Comparison of ENCODE assay signal across 8 cellular contexts in the genomic region with DNA sequence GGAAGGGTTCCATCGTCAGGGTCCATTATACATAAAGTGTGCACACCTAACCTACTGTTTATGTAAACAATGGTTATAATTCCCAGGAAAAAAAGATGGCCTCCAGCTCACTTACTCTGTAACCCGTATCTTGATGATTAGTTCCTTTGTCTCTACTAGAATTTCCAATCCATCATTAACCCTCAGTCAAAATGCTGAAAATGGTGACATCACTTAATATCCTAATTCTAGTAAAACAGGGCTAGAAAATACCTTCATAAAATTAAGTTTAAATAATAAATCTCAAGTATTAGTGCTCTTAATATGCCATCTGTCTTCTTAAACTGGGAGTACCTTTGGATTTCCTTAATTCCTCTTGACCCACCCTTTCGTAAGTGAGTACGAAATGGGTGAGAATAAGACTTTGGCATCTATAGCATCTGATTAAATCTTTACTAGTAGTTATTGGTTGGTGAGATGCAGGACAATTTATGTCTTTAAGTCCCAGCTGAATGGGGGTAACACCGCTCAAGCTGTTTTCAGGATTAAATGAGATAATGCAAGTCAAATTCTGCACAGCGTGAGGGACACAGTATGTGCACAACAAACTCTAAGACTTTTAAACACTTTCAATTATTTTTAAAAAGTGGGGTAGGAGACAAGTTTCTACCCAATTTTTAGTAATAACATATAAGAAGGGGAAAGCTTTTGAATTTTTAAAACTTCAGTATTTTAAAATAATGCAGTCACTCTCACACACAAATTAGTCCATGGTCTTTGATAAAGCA. TPM values are rescaled to one million over a fixed set of nuclear protein-coding genes. Genes with fewer than 3 reads are reported as not detected.
DNase-seq lines count a peak whose midpoint lies in the region; ATAC-seq and TF ChIP-seq lines count a peak whose summit lies in the region.

No MANE protein-coding gene starts in this region.

- H3K27ac ChIP-seq in SU-DHL-6 (ENCODE audit: low read depth, low read length): 0 out of 2 replicates have a peak overlapping the region, but pooled peaks have one; percentile 59
- H3K27ac ChIP-seq in fibroblast of lung (ENCODE audit: insufficient read depth, low read length): peak overlapping the region; percentile 87
- H3K27ac ChIP-seq in rectal smooth muscle tissue (ENCODE audit: low read depth, low read length): peak overlapping the region; percentile 95

- H3K9me2 ChIP-seq in SU-DHL-6 (replicated peaks; ENCODE audit: insufficient read depth, low read length): no peaks in the 10 kb centered on the region

- H3K4me1 ChIP-seq in fibroblast of lung (ENCODE audit: control insufficient read depth, extremely low read depth, insufficient read depth, low read length): no peaks in the 10 kb centered on the region
- no peaks in the 10 kb centered on the region for H3K4me1 ChIP-seq in rectal smooth muscle tissue (ENCODE audit: control insufficient read depth, insufficient read depth, low read length)

- H4K20me1 ChIP-seq in SU-DHL-6 (ENCODE audit: low read depth, low read length) (no peaks in the 10 kb centered on the region), fibroblast of lung (ENCODE audit: control insufficient read depth, extremely low read depth, insufficient read depth, low read length) (peaks cover 2% of the 10 kb centered on the region)

- no peaks in the 10 kb centered on the region for H3K9me3 ChIP-seq in SU-DHL-6 (ENCODE audit: insufficient read depth, low read length)
- no peaks in the 10 kb centered on the region for H3K9me3 ChIP-seq in fibroblast of lung (ENCODE audit: control insufficient read depth, insufficient read depth, low read depth, low read length)

- H3K9ac ChIP-seq in SU-DHL-6 (ENCODE audit: low read length) (peak overlapping the region; percentile 90), fibroblast of lung (ENCODE audit: insufficient read depth, low read length) (peak overlapping the region; percentile 74), rectal smooth muscle tissue (ENCODE audit: low read length) (no peak overlapping the region)

- ATAC-seq in HG03135 (IDR thresholded peaks at IDR 0.05; ENCODE audit: unreplicated experiment): no peak

- peaks cover 62% of the 10 kb centered on the region for H3K79me2 ChIP-seq in SU-DHL-6 (ENCODE audit: insufficient read depth, low read length)
- peaks cover 11% of the 10 kb centered on the region for H3K79me2 ChIP-seq in fibroblast of lung (ENCODE audit: control insufficient read depth, insufficient read depth, low read length)

- TF ChIP-seq CTCF in GM12875 (IDR thresholded peaks at IDR 0.05; ENCODE audit: borderline replicate concordance, insufficient read depth, low read depth, low read length): no peak
- TF ChIP-seq CTCF in SU-DHL-6 (IDR thresholded peaks at IDR 0.05; ENCODE audit: insufficient read depth, low read length, poor library complexity, severe bottlenecking): no peak
- TF ChIP-seq CTCF in fibroblast of lung (conservative IDR thresholded peaks at IDR 0.05 in 1 of 2, IDR thresholded peaks at IDR 0.05 in 1 of 2; ENCODE audit: low read depth in 1 of 2, low read length in 2 of 2): no peak

- H3K36me3 ChIP-seq in SU-DHL-6 (ENCODE audit: low read length): peaks cover 4% of the 10 kb centered on the region; the same call in 1 of the 2 replicates
- no peaks in the 10 kb centered on the region for H3K36me3 ChIP-seq in fibroblast of lung (ENCODE audit: control insufficient read depth, insufficient read depth, low read length)
- no peaks in the 10 kb centered on the region for H3K36me3 ChIP-seq in rectal smooth muscle tissue (ENCODE audit: control insufficient read depth, insufficient read depth, low read length)

- H3F3A ChIP-seq in SU-DHL-6 (ENCODE audit: insufficient read depth): peaks cover 5% of the 10 kb centered on the region

- H3K27me3 ChIP-seq in SU-DHL-6 (ENCODE audit: low read length): no peaks in the 10 kb centered on the region
- no peaks in the 10 kb centered on the region for H3K27me3 ChIP-seq in fibroblast of lung (ENCODE audit: control insufficient read depth, insufficient read depth, low read length)
- H3K27me3 ChIP-seq in rectal smooth muscle tissue (ENCODE audit: control insufficient read depth, insufficient read depth, low read length): no peaks in the 10 kb centered on the region

- H2AFZ ChIP-seq in SU-DHL-6 (ENCODE audit: low read depth, low read length, severe bottlenecking): peak overlapping the region; percentile 90
- H2AFZ ChIP-seq in fibroblast of lung (ENCODE audit: low read length): peak overlapping the region; percentile 96

- peak overlapping the region; percentile 55 for H3K4me3 ChIP-seq in GM12875 (ENCODE audit: low read depth, low read length)
- peak overlapping the region; percentile 92 for H3K4me3 ChIP-seq in SU-DHL-6 (ENCODE audit: insufficient read depth, low read length, poor library complexity, severe bottlenecking)
- peak overlapping the region; percentile 94 to 98 (median 96) for H3K4me3 ChIP-seq in fibroblast of lung (replicated peaks in 1 of 4; ENCODE audit: control extremely low read depth in 1 of 4, insufficient read depth in 1 of 4, low read depth in 3 of 4, low read length in 4 of 4)
- peak overlapping the region; percentile 97 for H3K4me3 ChIP-seq in rectal smooth muscle tissue (ENCODE audit: low read length)

- H3K4me2 ChIP-seq in SU-DHL-6 (ENCODE audit: low read depth, low read length, poor library complexity, severe bottlenecking) (peak overlapping the region; percentile 80), fibroblast of lung (ENCODE audit: extremely low read depth, insufficient read depth, low read length) (peak overlapping the region; percentile 82)

- DNase-seq in fibroblast of lung (ENCODE audit: low read depth in 2 of 2) (no peak), DMS79 treated with DMSO at 0.1 percent for 48 hours (lab: John Stamatoyannopoulos, UW) (no peak), dedifferentiated amniotic fluid mesenchymal stem cell (ENCODE audit: extremely low spot score) (no peak), C1 segment of cervical spinal cord (lab: John Stamatoyannopoulos, UW) (no peak)

RNA-seq across cellular contexts. Expression of a gene that starts 1.6 kb away (rescaled TPM):
- total RNA-seq in fibroblast of lung: 28.5 and 30.2 TPM in 2 replicates
- polyA plus RNA-seq in fibroblast of lung: 56.0 and 57.3 TPM in 2 replicates
- polyA plus RNA-seq in fibroblast of lung (2012): 58.9 and 60.2 TPM in 2 replicates
- polyA minus RNA-seq in fibroblast of lung (ENCODE audit: low replicate concordance): 0.55 and 1.7 TPM in 2 replicates
